Comparison of ENCODE assay signal across 16 cellular contexts in the genomic region with DNA sequence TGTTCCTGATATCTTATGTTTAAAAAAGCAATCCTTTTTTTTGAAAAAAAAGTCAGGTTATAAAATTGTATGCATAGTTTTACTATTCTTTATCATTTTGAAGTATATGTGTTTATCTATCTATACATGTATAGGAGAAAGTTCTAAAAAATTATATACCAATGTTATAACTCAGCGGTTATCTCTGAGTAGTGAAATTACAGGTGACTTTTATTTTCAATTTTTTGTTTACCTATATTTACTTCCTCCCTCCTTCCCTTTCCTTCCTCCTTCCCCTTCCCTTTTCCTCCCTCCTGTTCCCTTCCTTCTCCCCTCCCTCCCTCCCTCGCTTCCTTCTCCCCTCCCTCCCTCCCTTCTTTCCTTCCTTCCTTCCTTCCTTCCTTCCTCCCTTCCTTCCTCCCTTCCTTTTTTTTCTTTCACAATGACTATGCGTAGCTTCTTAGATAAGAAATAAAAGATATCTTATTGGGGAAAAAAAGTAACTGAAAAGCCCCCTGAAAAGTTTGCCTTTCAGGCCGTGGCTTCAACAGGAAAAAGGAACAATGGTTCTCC.
DNase-seq lines count a peak whose midpoint lies in the region; ATAC-seq and TF ChIP-seq lines count a peak whose summit lies in the region.
"Had no signal": no experiment of that assay in that cellular context is flagged by ENCODE, and none has a peak within 500 bp of the region (broad histone marks: within the 10 kb centered on the region; RNA-seq: fewer than 3 reads in every experiment).

No MANE protein-coding gene starts in this region.

- H3K4me2 ChIP-seq in fibroblast of lung (ENCODE audit: extremely low read depth, insufficient read depth, low read length) (no peak overlapping the region), trophoblast cell (ENCODE audit: low read length) (no peak overlapping the region)

- H3K27me3 ChIP-seq in heart right ventricle (peaks cover 0 to 6% (median 0%) of the 10 kb centered on the region in 7 donors), fibroblast of lung (ENCODE audit: control insufficient read depth, insufficient read depth, low read length) (no peaks in the 10 kb centered on the region), trophoblast cell (ENCODE audit: insufficient read depth, low read length) (no peaks in the 10 kb centered on the region), vagina (no peaks in the 10 kb centered on the region), ascending aorta (no peaks in the 10 kb centered on the region)
- H3K27me3 ChIP-seq in CD8-positive, alpha-beta T cell (ENCODE audit: insufficient read depth, low read length) = peaks cover 3% of the 10 kb centered on the region

- no peaks in the 10 kb centered on the region for H4K20me1 ChIP-seq in fibroblast of lung (ENCODE audit: control insufficient read depth, extremely low read depth, insufficient read depth, low read length)

- peak overlapping the region; percentile 58 for H3K14ac ChIP-seq in trophoblast cell (ENCODE audit: low read length)

- no peak for TF ChIP-seq POLR2A in vagina (IDR thresholded peaks at IDR 0.05)

- H3K4me1 ChIP-seq in heart right ventricle (peaks cover 18 to 84% (median 63%) of the 10 kb centered on the region in 9 donors), fibroblast of lung (ENCODE audit: control insufficient read depth, extremely low read depth, insufficient read depth, low read length) (peaks cover 6% of the 10 kb centered on the region), trophoblast cell (ENCODE audit: control insufficient read depth in 1 of 2, insufficient read depth in 2 of 2, low read length in 2 of 2) (peaks cover 36 to 39% of the 10 kb centered on the region in 2 experiments), vagina (peaks cover 37% of the 10 kb centered on the region), ascending aorta (peaks cover 5 to 34% of the 10 kb centered on the region in 2 donors)
- no peaks in the 10 kb centered on the region for H3K4me1 ChIP-seq in CD8-positive, alpha-beta T cell (ENCODE audit: insufficient read depth, low read length)

- peak overlapping the region; percentile 92 for H4K91ac ChIP-seq in trophoblast cell (ENCODE audit: low read depth, low read length)

- peak overlapping the region; percentile 78 for H2BK12ac ChIP-seq in trophoblast cell (ENCODE audit: low read length)

- H2AFZ ChIP-seq in fibroblast of lung (ENCODE audit: low read length) (peak overlapping the region; percentile 20), trophoblast cell (ENCODE audit: insufficient read depth, low read length, poor library complexity) (no peak overlapping the region)

- H3K4me1 Mint-ChIP-seq in CD8-positive, alpha-beta T cell (ENCODE audit: low read depth) = peaks cover 5% of the 10 kb centered on the region

- H3K79me1 ChIP-seq in trophoblast cell (ENCODE audit: low read length) = peaks cover 47% of the 10 kb centered on the region

- H3K27ac ChIP-seq in heart right ventricle = peak overlapping the region; percentile 81 to 98 (median 92)
- no peak overlapping the region for H3K27ac ChIP-seq in fibroblast of lung (ENCODE audit: insufficient read depth, low read length)
- H3K27ac ChIP-seq in trophoblast cell (ENCODE audit: low read depth, low read length) = peak overlapping the region; percentile 74
- peak overlapping the region; percentile 55 for H3K27ac ChIP-seq in vagina
- H3K27ac ChIP-seq in ascending aorta = peak overlapping the region in 1 of 2 donors; percentile 54
- no peak overlapping the region for H3K27ac ChIP-seq in CD8-positive, alpha-beta T cell (ENCODE audit: low read depth, low read length)

- CTCF ChIA-PET in CD8-positive, alpha-beta T cell (lab: Charles Lee) = interaction anchor here (3.4 kb wide), 1 partner anchor 420 kb away, joined by 16 read pairs; no protein-coding TSS in a partner anchor

- no peak overlapping the region for H3K23ac ChIP-seq in trophoblast cell (ENCODE audit: low read length)

- no peak overlapping the region for H3K4ac ChIP-seq in trophoblast cell (ENCODE audit: low read depth, low read length)

- H3K9me3 Mint-ChIP-seq in CD8-positive, alpha-beta T cell = no peaks in the 10 kb centered on the region
- H3K9me3 Mint-ChIP-seq: stimulated activated naive B cell treated with anti-CD40 and anti-IgM and Interleukin-4, amounts not matched to agents 10 μg/mL and 1 μg/mL and 100 μg/mL, for 72 hours had no signal

- peak overlapping the region; percentile 94 for H2BK120ac ChIP-seq in trophoblast cell (ENCODE audit: insufficient read depth, low read length, poor library complexity)

- H3K4me3 Mint-ChIP-seq in CD8-positive, alpha-beta T cell = no peak overlapping the region
- H3K4me3 Mint-ChIP-seq: stimulated activated naive B cell treated with anti-CD40 and anti-IgM and Interleukin-4, amounts not matched to agents 10 μg/mL and 1 μg/mL and 100 μg/mL, for 72 hours had no signal

- H3K4me3 ChIP-seq in heart right ventricle (peak overlapping the region in 2 of 10 donors; percentile 6 to 14), fibroblast of lung (replicated peaks in 1 of 4; ENCODE audit: control extremely low read depth in 1 of 4, insufficient read depth in 1 of 4, low read depth in 3 of 4, low read length in 4 of 4) (no peak overlapping the region), trophoblast cell (ENCODE audit: low read depth, low read length) (no peak overlapping the region), vagina (no peak overlapping the region), ascending aorta (no peak overlapping the region)
- H3K4me3 ChIP-seq in CD8-positive, alpha-beta T cell (ENCODE audit: low read depth, low read length) = no peak overlapping the region
- H3K4me3 ChIP-seq: HAP-1, mucosa of descending colon had no signal

- TF ChIP-seq CTCF in heart right ventricle (IDR thresholded peaks at IDR 0.05) (no peak), fibroblast of lung (conservative IDR thresholded peaks at IDR 0.05 in 1 of 2, IDR thresholded peaks at IDR 0.05 in 1 of 2; ENCODE audit: low read depth in 1 of 2, low read length in 2 of 2) (no peak), vagina (IDR thresholded peaks at IDR 0.05) (no peak), ascending aorta (IDR thresholded peaks at IDR 0.05) (no peak)
- no peak for TF ChIP-seq CTCF in CD8-positive, alpha-beta T cell (IDR thresholded peaks at IDR 0.05)

- H3K36me3 ChIP-seq in heart right ventricle (no peaks in the 10 kb centered on the region), fibroblast of lung (ENCODE audit: control insufficient read depth, insufficient read depth, low read length) (no peaks in the 10 kb centered on the region), trophoblast cell (ENCODE audit: control insufficient read depth in 1 of 2, insufficient read depth in 2 of 2, low read length in 2 of 2) (peaks cover 4% of the 10 kb centered on the region in 2 experiments), vagina (no peaks in the 10 kb centered on the region), ascending aorta (no peaks in the 10 kb centered on the region)
- H3K36me3 ChIP-seq in CD8-positive, alpha-beta T cell (ENCODE audit: insufficient read depth, low read length) = no peaks in the 10 kb centered on the region
- H3K36me3 ChIP-seq: HAP-1 had no signal

- WGBS in heart right ventricle, 2 donors = 60 to 67% methylated on average over 3 to 4 of the region's 4 CpGs
- WGBS in trophoblast cell (ENCODE audit: extremely low coverage, insufficient coverage, insufficient read length) = no CpG with 5 or more reads among the region's 4 CpGs

- peak overlapping the region; percentile 86 for H4K8ac ChIP-seq in trophoblast cell (ENCODE audit: low read depth, low read length)

- ATAC-seq in heart right ventricle (no peak), left ventricle myocardium superior (no peak), GM19328 (IDR thresholded peaks at IDR 0.05; ENCODE audit: unreplicated experiment) (no peak)
- no peak for ATAC-seq in CD8-positive, alpha-beta T cell

- DNase-seq in heart right ventricle (no peak), left ventricle myocardium superior (no peak), fibroblast of lung (ENCODE audit: low read depth in 2 of 2) (no peak), trophoblast cell (no peak), vagina (ENCODE audit: extremely low spot score in 2 of 2) (no peak), ascending aorta (ENCODE audit: low spot score in 2 of 2) (no peak)
- DNase-seq in CD8-positive, alpha-beta T cell = no peak
- DNase-seq: activated CD8-positive, alpha-beta memory T cell treated with anti-CD3 and anti-CD28 coated beads for 24 hours; activated gamma-delta T cell treated with Interleukin-2 at 50 U/mL for 16 hours; central memory CD4-positive, alpha-beta T cell; MM.1S; retina; stimulated activated naive B cell treated with anti-CD40 and anti-IgM and Interleukin-4, amounts not matched to agents 10 μg/mL and 1 μg/mL and 100 μg/mL, for 72 hours had no signal

- H3K27me3 Mint-ChIP-seq in CD8-positive, alpha-beta T cell (ENCODE audit: low read depth) = peaks cover 15% of the 10 kb centered on the region

- peak overlapping the region; percentile 59 for H2BK5ac ChIP-seq in trophoblast cell (ENCODE audit: low read depth, low read length, poor library complexity)

- H2AK5ac ChIP-seq in trophoblast cell (ENCODE audit: low read length) = no peak overlapping the region

- no peak overlapping the region for H3K9ac ChIP-seq in fibroblast of lung (ENCODE audit: insufficient read depth, low read length)
- H3K9ac ChIP-seq in trophoblast cell (ENCODE audit: low read length) = no peak overlapping the region

- peak overlapping the region; percentile 13 for H3K18ac ChIP-seq in trophoblast cell (ENCODE audit: low read length)

- H4K12ac ChIP-seq in trophoblast cell (ENCODE audit: low read depth, low read length) = no peak overlapping the region

- H3K9me3 ChIP-seq in heart right ventricle (no peaks in the 10 kb centered on the region), fibroblast of lung (ENCODE audit: control insufficient read depth, insufficient read depth, low read depth, low read length) (no peaks in the 10 kb centered on the region), trophoblast cell (ENCODE audit: insufficient read depth, low read depth, low read length) (no peaks in the 10 kb centered on the region), vagina (no peaks in the 10 kb centered on the region), ascending aorta (no peaks in the 10 kb centered on the region)
- no peaks in the 10 kb centered on the region for H3K9me3 ChIP-seq in CD8-positive, alpha-beta T cell (ENCODE audit: low read length)
- H3K9me3 ChIP-seq: HAP-1, mucosa of descending colon had no signal

- no peak overlapping the region for H3K27ac Mint-ChIP-seq in CD8-positive, alpha-beta T cell
- H3K27ac Mint-ChIP-seq: stimulated activated naive B cell treated with anti-CD40 and anti-IgM and Interleukin-4, amounts not matched to agents 10 μg/mL and 1 μg/mL and 100 μg/mL, for 72 hours had no signal

- no peaks in the 10 kb centered on the region for H3K36me3 Mint-ChIP-seq in CD8-positive, alpha-beta T cell
- H3K36me3 Mint-ChIP-seq: stimulated activated naive B cell treated with anti-CD40 and anti-IgM and Interleukin-4, amounts not matched to agents 10 μg/mL and 1 μg/mL and 100 μg/mL, for 72 hours had no signal

- intact Hi-C loops in heart right ventricle (cut with DNase I) (loop anchor here in 2 of 10 donors (2.0 to 5.0 kb wide), 2 partner anchors 17 to 293 kb away; no protein-coding TSS in a partner anchor), left ventricle myocardium superior (cut with micrococcal nuclease) (no loop called here), vagina (cut with DNase I) (no loop called here), ascending aorta (cut with DNase I) (loop anchor here (2.0 kb wide), 1 partner anchor 283 kb away; no protein-coding TSS in a partner anchor)
- intact Hi-C loops in CD8-positive, alpha-beta T cell (cut with DNase I, micrococcal nuclease) = loop anchor here (2.0 to 5.0 kb wide), 2 partner anchors 419 to 763 kb away; no protein-coding TSS in a partner anchor

- POLR2A ChIA-PET in CD8-positive, alpha-beta T cell (lab: Charles Lee) = no interaction called here

- H3K79me2 ChIP-seq in fibroblast of lung (ENCODE audit: control insufficient read depth, insufficient read depth, low read length) (no peaks in the 10 kb centered on the region), trophoblast cell (ENCODE audit: control insufficient read depth, insufficient read depth, low read length, poor library complexity) (peaks cover 6% of the 10 kb centered on the region)

Comparison
In these comparisons a context has a peak if more than half of its experiments do, and no peak if none do; other contexts are left out.
1. H3K27ac ChIP-seq: peak in heart right ventricle (10 of 10), trophoblast cell (single experiment) and vagina (single experiment); none in fibroblast of lung (single experiment) and CD8-positive, alpha-beta T cell (single experiment).
2. intact Hi-C loops: an anchor here in ascending aorta (2.0 kb wide) and CD8-positive, alpha-beta T cell (2.0 to 5.0 kb wide); none called in left ventricle myocardium superior and vagina.